In the genomic region with DNA sequence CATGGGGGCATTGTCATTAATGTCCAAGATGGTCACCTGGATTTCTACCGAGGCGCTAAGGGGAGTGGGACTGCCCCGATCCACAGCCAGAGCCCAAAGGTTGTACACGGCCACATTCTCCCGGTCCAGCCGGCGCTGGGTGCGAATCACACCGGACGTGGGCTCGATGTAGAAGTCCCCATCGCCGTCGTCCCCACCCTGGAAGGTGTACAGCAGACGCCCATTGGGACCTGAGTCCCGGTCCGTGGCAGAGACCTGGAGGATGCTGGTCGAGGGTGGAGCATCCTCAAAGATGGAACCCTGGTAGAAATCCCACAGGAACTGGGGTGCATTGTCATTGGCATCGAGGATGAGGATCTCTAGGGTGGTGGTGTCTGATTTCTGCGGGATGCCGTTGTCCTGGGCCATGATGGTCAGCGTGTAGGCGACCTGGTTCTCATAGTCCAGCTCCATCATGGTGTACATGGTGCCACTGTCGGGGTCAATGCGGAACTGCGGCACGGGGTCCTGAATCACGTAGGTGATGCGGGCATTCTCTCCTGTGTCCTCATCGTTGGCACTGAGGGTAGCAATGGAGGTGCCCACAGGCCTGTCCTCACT, we compare ENCODE assay signal across 22 cellular contexts.
"Had no signal": no experiment of that assay in that cellular context is flagged by ENCODE, and none has a peak within 500 bp of the region (broad histone marks: within the 10 kb centered on the region; RNA-seq: fewer than 3 reads in every experiment).

No MANE protein-coding gene starts in this region.

- H3K4me2 ChIP-seq: hepatocyte had no signal

- H3K36me3 ChIP-seq: prostate gland, spleen, thoracic aorta had no signal

- DNase-seq: activated CD4-positive, alpha-beta T cell treated with anti-CD3 and anti-CD28 coated beads, Interleukin-2, amount 50 U/mL, for 4 hours; activated effector memory CD4-positive, alpha-beta T cell treated with anti-CD3 and anti-CD28 coated beads, Interleukin-2, amount 50 U/mL, for 16 hours; activated naive CD4-positive, alpha-beta T cell treated with anti-CD3 and anti-CD28 coated beads, Interleukin-2, amount 10 ng/mL, durations not matched to agents 7 days and 5 days; activated T-cell treated with anti-CD3 and anti-CD28 coated beads, Interleukin-2, amount 50 U/mL, for 72 hours; amygdala; effector memory CD4-positive, alpha-beta T cell; glutamatergic neuron; mesenchymal stem cell; mucosa of descending colon; spleen; stimulated activated CD4-positive, alpha-beta T cell treated with anti-CD3 and anti-CD28 coated beads, Interleukin-4, amount 100 ng/mL, for 24 hours; stimulated activated naive CD4-positive, alpha-beta T cell treated with Interleukin-2 at 50 U/mL for 16 hours; T1000 had no signal

- H3K4me3 ChIP-seq: hepatocyte, mucosa of descending colon, spleen, thoracic aorta had no signal

- ATAC-seq: activated T-cell treated with anti-CD3 and anti-CD28 coated beads, Interleukin-2, amount 50 U/mL, for 72 hours; mucosa of descending colon; WTC11 had no signal

- FAIRE-seq: colon, endothelial cell of umbilical vein, frontal cortex had no signal

- H3K36me3 Mint-ChIP-seq: activated naive CD4-positive, alpha-beta T cell treated with anti-CD3 and anti-CD28 coated beads, Interleukin-2, amount 10 ng/mL, durations not matched to agents 7 days and 5 days had no signal

- H3K4me3 Mint-ChIP-seq: activated naive CD4-positive, alpha-beta T cell treated with anti-CD3 and anti-CD28 coated beads, Interleukin-2, amount 10 ng/mL, durations not matched to agents 7 days and 5 days; activated T-cell treated with anti-CD3 and anti-CD28 coated beads, Interleukin-2, amount 50 U/mL, for 72 hours; neural crest cell; T-helper 1 cell treated with Interleukin-12 subunit alpha and Interleukin-12 subunit beta and Interleukin-4 antibody, amounts not matched to agents 30 μg/mL and 1 μg/mL, for 36 hours; WTC11 had no signal

- H3K9me3 ChIP-seq: mucosa of descending colon, prostate gland, thoracic aorta had no signal

- H3K27ac Mint-ChIP-seq: activated naive CD4-positive, alpha-beta T cell treated with anti-CD3 and anti-CD28 coated beads, Interleukin-2, amount 10 ng/mL, durations not matched to agents 7 days and 5 days; activated T-cell treated with anti-CD3 and anti-CD28 coated beads, Interleukin-2, amount 50 U/mL, for 72 hours; T-helper 1 cell treated with Interleukin-12 subunit alpha and Interleukin-12 subunit beta and Interleukin-4 antibody, amounts not matched to agents 30 μg/mL and 1 μg/mL, for 36 hours; WTC11 had no signal

- H3K9me3 Mint-ChIP-seq: activated naive CD4-positive, alpha-beta T cell treated with anti-CD3 and anti-CD28 coated beads, Interleukin-2, amount 10 ng/mL, durations not matched to agents 7 days and 5 days; activated T-cell treated with anti-CD3 and anti-CD28 coated beads, Interleukin-2, amount 50 U/mL, for 72 hours; neural crest cell; T-helper 1 cell treated with Interleukin-12 subunit alpha and Interleukin-12 subunit beta and Interleukin-4 antibody, amounts not matched to agents 30 μg/mL and 1 μg/mL, for 36 hours; WTC11 had no signal

- H3K27ac ChIP-seq: hepatocyte, prostate gland, spleen, thoracic aorta had no signal

- H3K79me2 ChIP-seq: hepatocyte had no signal

- H2AFZ ChIP-seq: hepatocyte had no signal
